12 cellular contexts compared by ENCODE assay signal in the genomic region with DNA sequence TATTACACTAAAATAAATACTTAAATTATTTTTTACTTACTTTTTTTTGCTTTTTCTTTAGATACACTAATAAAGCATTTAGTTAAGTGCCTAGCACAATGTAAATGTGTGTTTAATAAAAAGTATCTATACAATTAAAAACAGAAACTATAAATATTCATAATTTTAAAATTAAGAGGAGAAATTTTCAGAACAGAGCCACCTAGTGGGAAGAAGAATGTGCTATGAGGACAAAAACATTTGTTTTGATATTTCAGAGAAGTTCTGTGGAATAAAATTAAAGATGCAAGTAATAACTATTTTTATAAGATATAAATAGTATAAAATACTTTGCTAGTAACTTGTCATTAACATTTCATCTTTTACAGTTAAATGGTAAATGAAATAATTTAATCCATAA. TPM values are rescaled to one million over a fixed set of nuclear protein-coding genes. Genes with fewer than 3 reads are reported as not detected.
DNase-seq lines count a peak whose midpoint lies in the region; ATAC-seq, FAIRE-seq and TF ChIP-seq lines count a peak whose summit lies in the region.
"Had no signal": no experiment of that assay in that cellular context is flagged by ENCODE, and none has a peak within 500 bp of the region (broad histone marks: within the 10 kb centered on the region; RNA-seq: fewer than 3 reads in every experiment).

No MANE protein-coding gene starts in this region.

- peak; percentile 7 to 19 for DNase-seq in AML-193 (lab: John Stamatoyannopoulos, UW)
- no peak for DNase-seq in kidney epithelial cell (ENCODE audit: low read depth)
- DNase-seq in activated gamma-delta T cell (lab: John Stamatoyannopoulos, UW) = no peak
- no peak for DNase-seq in NCI-H1048 (lab: John Stamatoyannopoulos, UW)
- no peak for DNase-seq in inferior parietal cortex (ENCODE audit: extremely low spot score)
- DNase-seq: activated CD4-positive, alpha-beta T cell treated with anti-CD3 and anti-CD28 coated beads, Interleukin-2, amount 10 ng/mL, durations not matched to agents 7 days and 5 days; anterior cingulate cortex; Karpas-422 had no signal

- TF ChIP-seq CTCF in GM12873 (IDR thresholded peaks at IDR 0.05; ENCODE audit: insufficient read depth, low read depth, low read length, missing control alignments) (peak; percentile 25), kidney epithelial cell (IDR thresholded peaks at IDR 0.05; ENCODE audit: insufficient read depth, low read length, poor library complexity, severe bottlenecking) (peak; percentile 41)

- peak; percentile 86 for FAIRE-seq in TTC549 (lab: Jason Lieb, UNC)

- H3K36me3 ChIP-seq in kidney epithelial cell (ENCODE audit: control insufficient read depth, insufficient read depth, low read length) = no peaks in the 10 kb centered on the region

- H3K27me3 ChIP-seq in kidney epithelial cell (ENCODE audit: control insufficient read depth, insufficient read depth, low read length) = no peaks in the 10 kb centered on the region

- ATAC-seq in HG03139 (IDR thresholded peaks at IDR 0.05; ENCODE audit: unreplicated experiment) = no peak

- H3K4me3 ChIP-seq in kidney epithelial cell (ENCODE audit: low read depth, low read length) = no peak overlapping the region

RNA-seq across cellular contexts. Expression of gene PLSCR5, which starts 33.6 kb away (rescaled TPM):
- not detected in 2 replicates for total RNA-seq in kidney epithelial cell
- total RNA-seq: activated CD4-positive, alpha-beta T cell treated with anti-CD3 and anti-CD28 coated beads, Interleukin-2, amount 10 ng/mL, durations not matched to agents 7 days and 5 days; mononuclear cell had no signal

Comparison
In these comparisons a context has a peak if more than half of its experiments do, and no peak if none do; other contexts are left out.
1. DNase-seq: peak in AML-193 (2 of 2); none in kidney epithelial cell (single experiment), activated gamma-delta T cell (single experiment), NCI-H1048 (single experiment) and inferior parietal cortex (single experiment).